16 cellular contexts compared by ENCODE assay signal in genomic region chr10:68032113-68032512, GRCh38.
"Had no signal": no experiment of that assay in that cellular context is flagged by ENCODE, and none has a peak within 500 bp of the region (broad histone marks: within the 10 kb centered on the region; RNA-seq: fewer than 3 reads in every experiment).

No MANE protein-coding gene starts in this region.

- H3K4me1 Mint-ChIP-seq: endodermal cell, nephron progenitor cell had no signal

- H3K27ac ChIP-seq: ascending aorta, prostate gland, upper lobe of left lung had no signal

- H3K36me3 ChIP-seq: prostate gland had no signal

- H3K27me3 Mint-ChIP-seq: stimulated activated naive CD8-positive, alpha-beta T cell treated with anti-CD3 and anti-CD28 coated beads, Interleukin-15, amount 100 ng/mL, for 72 hours had no signal

- DNase-seq: activated CD4-positive, alpha-beta T cell treated with anti-CD3 and anti-CD28 coated beads, Interleukin-2, amount 50 U/mL, for 1 hour; activated CD8-positive, alpha-beta memory T cell treated with anti-CD3 and anti-CD28 coated beads for 24 hours; dermis blood vessel endothelial cell; endodermal cell; glutamatergic neuron; kidney glomerular epithelial cell; nephron progenitor cell; occipital lobe; stimulated activated naive CD8-positive, alpha-beta T cell treated with anti-CD3 and anti-CD28 coated beads, Interleukin-15, amount 100 ng/mL, for 72 hours; T1000; upper lobe of left lung had no signal

- H3K4me1 ChIP-seq: ascending aorta, prostate gland, upper lobe of left lung had no signal

- H3K9me3 ChIP-seq: ascending aorta, prostate gland, upper lobe of left lung had no signal

- ATAC-seq: right cardiac atrium; stimulated activated naive CD8-positive, alpha-beta T cell treated with anti-CD3 and anti-CD28 coated beads, Interleukin-15, amount 100 ng/mL, for 72 hours had no signal

- H3K27ac Mint-ChIP-seq: endodermal cell; nephron progenitor cell; stimulated activated naive CD8-positive, alpha-beta T cell treated with anti-CD3 and anti-CD28 coated beads, Interleukin-15, amount 100 ng/mL, for 72 hours had no signal

- H3K27me3 ChIP-seq: ascending aorta, upper lobe of left lung had no signal

- H3K4me2 ChIP-seq: smooth muscle cell had no signal

- H3K4me3 Mint-ChIP-seq: endodermal cell; nephron progenitor cell; stimulated activated naive CD8-positive, alpha-beta T cell treated with anti-CD3 and anti-CD28 coated beads, Interleukin-15, amount 100 ng/mL, for 72 hours had no signal

- FAIRE-seq: bronchial epithelial cell had no signal

- H3K4me3 ChIP-seq: ascending aorta, prostate gland, smooth muscle cell, upper lobe of left lung had no signal

- H3K9me3 Mint-ChIP-seq: endodermal cell; nephron progenitor cell; stimulated activated naive CD8-positive, alpha-beta T cell treated with anti-CD3 and anti-CD28 coated beads, Interleukin-15, amount 100 ng/mL, for 72 hours had no signal
